Comparison of ENCODE assay signal across 17 cellular contexts in genomic region chr21:42146821-42147220, GRCh38.
A peak's percentile ranks its signal among the peaks of the same experiment; 100 is the strongest.
DNase-seq lines count a peak whose midpoint lies in the region; ATAC-seq, FAIRE-seq and TF ChIP-seq lines count a peak whose summit lies in the region.
"Had no signal": no experiment of that assay in that cellular context is flagged by ENCODE, and none has a peak within 500 bp of the region (broad histone marks: within the 10 kb centered on the region; RNA-seq: fewer than 3 reads in every experiment).

No MANE protein-coding gene starts in this region.

- H3K9ac ChIP-seq in H9 (ENCODE audit: extremely low read depth, insufficient read length, low read length), result no peak overlapping the region
- no peak overlapping the region for H3K9ac ChIP-seq in kidney (ENCODE audit: low read length in 2 of 2)
- H3K9ac ChIP-seq: GM23248, KMS-11 had no signal

- no peaks in the 10 kb centered on the region for H3K36me3 ChIP-seq in BE2C
- no peaks in the 10 kb centered on the region for H3K36me3 ChIP-seq in kidney (ENCODE audit: control insufficient read depth in 1 of 2, insufficient read depth in 2 of 2, low read length in 2 of 2)

- peaks cover 4% of the 10 kb centered on the region; the same call in 1 of the 2 replicates for H3K27me3 Mint-ChIP-seq in H9 (ENCODE audit: low read depth)
- H3K27me3 Mint-ChIP-seq: B cell had no signal

- H4K91ac ChIP-seq in H9 (ENCODE audit: insufficient read length, low read depth, low read length), result no peak overlapping the region

- no peaks in the 10 kb centered on the region for H4K20me1 ChIP-seq in H9 (ENCODE audit: control insufficient read depth, insufficient read depth, insufficient read length)

- H3K23me2 ChIP-seq in H9 (ENCODE audit: insufficient read length, low read depth, low read length, poor library complexity, severe bottlenecking), result no peaks in the 10 kb centered on the region

- no peak overlapping the region for H2BK15ac ChIP-seq in H9 (ENCODE audit: low read depth, low read length)

- H3K4me1 ChIP-seq in BE2C, result no peaks in the 10 kb centered on the region
- H3K4me1 ChIP-seq in H9 (ENCODE audit: insufficient read depth, low read length), result no peaks in the 10 kb centered on the region
- peaks cover 4 to 8% of the 10 kb centered on the region in 2 donors for H3K4me1 ChIP-seq in kidney (ENCODE audit: control insufficient read depth in 1 of 2, insufficient read depth in 1 of 2, low read depth in 1 of 2, low read length in 2 of 2)

- no peak overlapping the region for H3K56ac ChIP-seq in H9 (ENCODE audit: insufficient read length, low read depth, low read length)

- H3K4me3 ChIP-seq in BE2C (ENCODE audit: low read depth, low read length) (no peak overlapping the region), kidney (ENCODE audit: low read length in 2 of 2) (no peak overlapping the region)
- H3K4me3 ChIP-seq: GM23248 had no signal

- H3K36me3 Mint-ChIP-seq in H9 (ENCODE audit: insufficient read depth in 1 of 3, low read depth in 3 of 3), result no peaks in the 10 kb centered on the region
- H3K36me3 Mint-ChIP-seq: CD4-positive, alpha-beta memory T cell had no signal

- no peak overlapping the region for H3K27ac Mint-ChIP-seq in H9
- H3K27ac Mint-ChIP-seq: B cell had no signal

- H3K79me2 ChIP-seq in H9 (ENCODE audit: insufficient read depth, low read length), result no peaks in the 10 kb centered on the region

- no peak overlapping the region for H2BK5ac ChIP-seq in H9 (ENCODE audit: insufficient read length, low read length)

- H3K18ac ChIP-seq in H9 (ENCODE audit: insufficient read length, low read depth, low read length), result no peak overlapping the region

- H2AFZ ChIP-seq in H9 (ENCODE audit: low read length), result no peak overlapping the region
- H2AFZ ChIP-seq: GM23248 had no signal

- H3K79me1 ChIP-seq in H9 (ENCODE audit: insufficient read depth, low read depth, low read length, poor library complexity, severe bottlenecking), result no peaks in the 10 kb centered on the region

- FAIRE-seq in kidney (lab: Jason Lieb, UNC), result no peak
- FAIRE-seq: D721Med had no signal

- no peak overlapping the region for H4K8ac ChIP-seq in H9 (replicated peaks; ENCODE audit: insufficient read length, low read depth, low read length)

- H3K27ac ChIP-seq in H9 (ENCODE audit: insufficient read length, low read depth, low read length) (no peak overlapping the region), kidney (ENCODE audit: low read depth in 2 of 2, low read length in 2 of 2) (no peak overlapping the region)
- H3K27ac ChIP-seq: GM23248, KMS-11 had no signal

- intact Hi-C loops in kidney (cut with DNase I), result loop anchor here (5.0 kb wide), 1 partner anchor 110 kb away; no protein-coding TSS in a partner anchor

- H3K9me3 Mint-ChIP-seq in H9, result no peaks in the 10 kb centered on the region; a peak in 1 of 5 replicates
- H3K9me3 Mint-ChIP-seq: CD4-positive, alpha-beta memory T cell had no signal

- no peak overlapping the region for H4K5ac ChIP-seq in H9 (ENCODE audit: insufficient read length, low read depth, low read length)

- H3K27me3 ChIP-seq in BE2C, result no peaks in the 10 kb centered on the region
- no peaks in the 10 kb centered on the region for H3K27me3 ChIP-seq in H9 (ENCODE audit: insufficient read depth, low read length)

- DNase-seq in BE2C (peak; percentile 6), H9 (peak; percentile 31), kidney (peak; percentile 71), omental fat pad (ENCODE audit: low spot score) (peak; percentile 15), T1000 (lab: John Stamatoyannopoulos, UW) (no peak)
- DNase-seq: CD4-positive, alpha-beta memory T cell; GM23248; NCI-H1092; NCI-H1694; NCI-H2107; NCI-H345; NCI-H69 had no signal

- no peak overlapping the region for H3T11ph ChIP-seq in H9 (ENCODE audit: low read length)

- no peak overlapping the region for H3K23ac ChIP-seq in H9 (ENCODE audit: insufficient read length, low read depth, low read length)

- H3K4ac ChIP-seq in H9 (ENCODE audit: low read depth, low read length), result no peak overlapping the region

- H3K4me1 Mint-ChIP-seq in H9, result peaks cover 3% of the 10 kb centered on the region in 2 experiments; a peak in 2 of 4 replicates

- ATAC-seq in omental fat pad (ENCODE audit: low FRiP score) (no peak), HG03565 (IDR thresholded peaks at IDR 0.05; ENCODE audit: unreplicated experiment) (no peak)
- ATAC-seq in activated CD4-positive, CD25-positive, alpha-beta regulatory T cell treated with anti-CD3 and anti-CD28 coated beads, Interleukin-2, amount 50 U/mL, for 24 hours, result no peak

- no peak overlapping the region for H2BK12ac ChIP-seq in H9 (ENCODE audit: insufficient read length, low read depth, low read length)

- no peak overlapping the region for H3K4me3 Mint-ChIP-seq in H9
- H3K4me3 Mint-ChIP-seq: B cell; CD4-positive, alpha-beta memory T cell had no signal

- TF ChIP-seq CTCF in BE2C (IDR thresholded peaks at IDR 0.05; ENCODE audit: low read depth, low read length) (no peak), H9 (conservative IDR thresholded peaks at IDR 0.05) (no peak), kidney (IDR thresholded peaks at IDR 0.05; ENCODE audit: borderline replicate concordance, extremely low read depth, insufficient read depth) (no peak), omental fat pad (IDR thresholded peaks at IDR 0.05) (no peak)

- H3K4me2 ChIP-seq in H9 (ENCODE audit: insufficient read depth, insufficient read length, low read length), result no peak overlapping the region
- H3K4me2 ChIP-seq: KMS-11 had no signal

- no CpG with 5 or more reads among the region's 19 CpGs for WGBS in H9 (ENCODE audit: extremely low coverage, insufficient read length, low lambda C conversion rate)

- H3K14ac ChIP-seq in H9 (ENCODE audit: insufficient read depth, low read length), result no peak overlapping the region

- no peak overlapping the region for H2BK120ac ChIP-seq in H9 (ENCODE audit: low read depth, low read length, poor library complexity, severe bottlenecking)

- H3K9me3 ChIP-seq in BE2C (no peaks in the 10 kb centered on the region), H9 (ENCODE audit: control insufficient read depth, low read depth, low read length) (no peaks in the 10 kb centered on the region), kidney (ENCODE audit: control insufficient read depth in 1 of 2, low read length in 2 of 2) (no peaks in the 10 kb centered on the region)

- H2AK5ac ChIP-seq in H9 (ENCODE audit: insufficient read length, low read length), result no peak overlapping the region

- no peak overlapping the region for H2BK20ac ChIP-seq in H9 (ENCODE audit: low read depth, low read length, poor library complexity, severe bottlenecking)
